Comparison of ENCODE assay signal across 1 cellular context in the genomic region with DNA sequence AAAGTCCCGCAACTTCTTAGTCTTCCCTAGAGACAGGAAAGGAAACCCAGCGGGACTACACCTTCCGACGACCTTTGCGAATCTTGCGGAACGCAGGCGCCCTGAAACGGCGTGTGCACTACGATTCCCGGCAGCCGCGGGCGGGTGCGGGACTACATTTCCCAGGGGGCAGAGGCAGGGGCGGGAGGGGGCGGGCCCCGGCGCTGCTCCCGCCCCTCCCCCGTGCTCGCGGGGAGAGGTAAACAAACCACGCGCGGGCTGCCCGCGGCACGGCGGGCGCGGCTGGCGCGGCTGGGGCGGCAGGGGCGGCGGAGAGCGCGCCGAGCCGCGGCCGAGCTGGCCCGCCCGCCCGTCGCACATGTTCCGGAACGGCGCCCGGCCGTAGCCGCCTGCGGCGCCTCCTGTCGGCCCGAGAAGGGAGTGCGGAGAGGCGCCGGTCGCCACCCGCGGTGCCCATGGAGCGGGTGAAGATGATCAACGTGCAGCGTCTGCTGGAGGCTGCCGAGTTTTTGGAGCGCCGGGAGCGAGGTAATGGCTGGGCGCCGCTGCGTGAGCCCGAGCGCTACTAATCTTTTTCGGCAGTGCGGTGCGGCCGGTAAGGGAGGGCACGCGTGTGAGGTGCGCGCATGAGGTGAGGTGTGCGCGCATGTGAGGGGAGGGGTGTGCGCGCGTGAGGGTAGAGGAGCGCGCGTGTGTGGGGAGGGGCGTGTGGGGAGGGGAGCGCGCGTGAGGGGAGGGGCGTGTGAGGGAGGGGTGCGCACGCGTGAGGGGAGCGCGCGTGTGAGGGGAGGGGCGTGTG.
A peak's percentile ranks its signal among the peaks of the same experiment; 100 is the strongest.
TF ChIP-seq lines count a peak whose summit lies in the region.

No MANE protein-coding gene starts in this region.

TF ChIP-seq in HepG2, 621 proteins besides CTCF, POLR2A, EP300 and RAD21 (continued from another document and continues in another):
- peak; percentile 64; the same call in 1 of the 2 replicates for TF ChIP-seq AHR (CRISPR knock-in tag; IDR thresholded peaks at IDR 0.05)
- TF ChIP-seq ZNF20 (CRISPR knock-in tag; IDR thresholded peaks at IDR 0.05), result no peak
- no peak for TF ChIP-seq MAFG (CRISPR knock-in tag; IDR thresholded peaks at IDR 0.05)
- no peak for TF ChIP-seq FOXJ3 (CRISPR knock-in tag; IDR thresholded peaks at IDR 0.05; ENCODE audit: borderline replicate concordance)
- TF ChIP-seq MED13 (CRISPR knock-in tag; IDR thresholded peaks at IDR 0.05), result no peak
- no peak for TF ChIP-seq TCF12 (IDR thresholded peaks at IDR 0.05)
- TF ChIP-seq TCF12 (CRISPR knock-in tag; IDR thresholded peaks at IDR 0.05), result no peak
- 0 out of 2 replicates have a peak, but pooled peaks have one; percentile 44 for TF ChIP-seq ZNF468 (CRISPR knock-in tag; IDR thresholded peaks at IDR 0.05)
- TF ChIP-seq MAX (IDR thresholded peaks at IDR 0.05), result no peak; the same call in 1 of the 2 replicates
- TF ChIP-seq ZHX1 (CRISPR knock-in tag; IDR thresholded peaks at IDR 0.05; ENCODE audit: low read depth), result 0 out of 2 replicates have a peak, but pooled peaks have one; percentile 54
- TF ChIP-seq HNF1B (CRISPR knock-in tag; IDR thresholded peaks at IDR 0.05), result no peak
- peak; percentile 15; the same call in 1 of the 2 replicates for TF ChIP-seq DMAP1 (CRISPR knock-in tag; IDR thresholded peaks at IDR 0.05)
- TF ChIP-seq SAP130 (CRISPR knock-in tag; IDR thresholded peaks at IDR 0.05; ENCODE audit: low read depth), result no peak; the same call in 1 of the 2 replicates
- peak; percentile 44; the same call in 1 of the 2 replicates for TF ChIP-seq CCDC6 (CRISPR knock-in tag; IDR thresholded peaks at IDR 0.05)
- no peak for TF ChIP-seq ZBTB3 (CRISPR knock-in tag; IDR thresholded peaks at IDR 0.05; ENCODE audit: borderline replicate concordance, low read depth)
- no peak for TF ChIP-seq FOSL1 (CRISPR knock-in tag; IDR thresholded peaks at IDR 0.05; ENCODE audit: borderline replicate concordance)
- no peak for TF ChIP-seq ZNF674 (CRISPR knock-in tag; IDR thresholded peaks at IDR 0.05; ENCODE audit: low read depth)
- TF ChIP-seq HDAC2 (CRISPR knock-in tag; IDR thresholded peaks at IDR 0.05), result no peak
- no peak for TF ChIP-seq SNRNP70 (IDR thresholded peaks at IDR 0.05; ENCODE audit: low read depth, low read length)
- TF ChIP-seq PCBP2 (optimal IDR thresholded peaks at IDR 0.05; ENCODE audit: low read depth, low read length, poor library complexity, severe bottlenecking), result no peak
- no peak for TF ChIP-seq BCLAF1 (IDR thresholded peaks at IDR 0.05)
- TF ChIP-seq ZNF839 (CRISPR knock-in tag; IDR thresholded peaks at IDR 0.05; ENCODE audit: borderline replicate concordance), result no peak
- TF ChIP-seq ELF1 (CRISPR knock-in tag; IDR thresholded peaks at IDR 0.05), result peak; percentile 84
- no peak for TF ChIP-seq ZFP1 (CRISPR knock-in tag; IDR thresholded peaks at IDR 0.05)
- TF ChIP-seq, protein P1, sequence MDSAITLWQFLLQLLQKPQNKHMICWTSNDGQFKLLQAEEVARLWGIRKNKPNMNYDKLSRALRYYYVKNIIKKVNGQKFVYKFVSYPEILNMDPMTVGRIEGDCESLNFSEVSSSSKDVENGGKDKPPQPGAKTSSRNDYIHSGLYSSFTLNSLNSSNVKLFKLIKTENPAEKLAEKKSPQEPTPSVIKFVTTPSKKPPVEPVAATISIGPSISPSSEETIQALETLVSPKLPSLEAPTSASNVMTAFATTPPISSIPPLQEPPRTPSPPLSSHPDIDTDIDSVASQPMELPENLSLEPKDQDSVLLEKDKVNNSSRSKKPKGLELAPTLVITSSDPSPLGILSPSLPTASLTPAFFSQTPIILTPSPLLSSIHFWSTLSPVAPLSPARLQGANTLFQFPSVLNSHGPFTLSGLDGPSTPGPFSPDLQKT (CRISPR knock-in tag; IDR thresholded peaks at IDR 0.05; ENCODE audit: borderline replicate concordance), result no peak
- no peak for TF ChIP-seq MYC (CRISPR knock-in tag; IDR thresholded peaks at IDR 0.05; ENCODE audit: borderline replicate concordance)
- no peak for TF ChIP-seq PHF20 (CRISPR knock-in tag; IDR thresholded peaks at IDR 0.05)
- no peak for TF ChIP-seq ZNF12 (CRISPR knock-in tag; IDR thresholded peaks at IDR 0.05)
- TF ChIP-seq MIER3 (CRISPR knock-in tag; IDR thresholded peaks at IDR 0.05; ENCODE audit: borderline replicate concordance), result no peak
- TF ChIP-seq HNF4G (IDR thresholded peaks at IDR 0.05; ENCODE audit: borderline replicate concordance, low read depth, low read length), result no peak
- TF ChIP-seq HNF4G (CRISPR knock-in tag; IDR thresholded peaks at IDR 0.05; ENCODE audit: borderline replicate concordance, low read depth), result no peak
- TF ChIP-seq AGO1 (IDR thresholded peaks at IDR 0.05; ENCODE audit: low read depth, low read length, poor library complexity, severe bottlenecking), result no peak
- TF ChIP-seq HDAC6 (IDR thresholded peaks at IDR 0.05; ENCODE audit: low read depth, low read length), result no peak
- no peak for TF ChIP-seq ZFP36 (IDR thresholded peaks at IDR 0.05; ENCODE audit: borderline replicate concordance, low read depth, low read length, partially characterized antibody)
- no peak for TF ChIP-seq WIZ (CRISPR knock-in tag; IDR thresholded peaks at IDR 0.05)
- no peak for TF ChIP-seq CENPX (CRISPR knock-in tag; IDR thresholded peaks at IDR 0.05)
- no peak for TF ChIP-seq CREB3 (CRISPR knock-in tag; IDR thresholded peaks at IDR 0.05)
- TF ChIP-seq, protein P2, sequence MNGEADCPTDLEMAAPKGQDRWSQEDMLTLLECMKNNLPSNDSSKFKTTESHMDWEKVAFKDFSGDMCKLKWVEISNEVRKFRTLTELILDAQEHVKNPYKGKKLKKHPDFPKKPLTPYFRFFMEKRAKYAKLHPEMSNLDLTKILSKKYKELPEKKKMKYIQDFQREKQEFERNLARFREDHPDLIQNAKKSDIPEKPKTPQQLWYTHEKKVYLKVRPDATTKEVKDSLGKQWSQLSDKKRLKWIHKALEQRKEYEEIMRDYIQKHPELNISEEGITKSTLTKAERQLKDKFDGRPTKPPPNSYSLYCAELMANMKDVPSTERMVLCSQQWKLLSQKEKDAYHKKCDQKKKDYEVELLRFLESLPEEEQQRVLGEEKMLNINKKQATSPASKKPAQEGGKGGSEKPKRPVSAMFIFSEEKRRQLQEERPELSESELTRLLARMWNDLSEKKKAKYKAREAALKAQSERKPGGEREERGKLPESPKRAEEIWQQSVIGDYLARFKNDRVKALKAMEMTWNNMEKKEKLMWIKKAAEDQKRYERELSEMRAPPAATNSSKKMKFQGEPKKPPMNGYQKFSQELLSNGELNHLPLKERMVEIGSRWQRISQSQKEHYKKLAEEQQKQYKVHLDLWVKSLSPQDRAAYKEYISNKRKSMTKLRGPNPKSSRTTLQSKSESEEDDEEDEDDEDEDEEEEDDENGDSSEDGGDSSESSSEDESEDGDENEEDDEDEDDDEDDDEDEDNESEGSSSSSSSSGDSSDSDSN (CRISPR knock-in tag; IDR thresholded peaks at IDR 0.05), result peak; percentile 50
- TF ChIP-seq PPARG (CRISPR knock-in tag; conservative IDR thresholded peaks at IDR 0.05), result no peak
- TF ChIP-seq, protein P3, sequence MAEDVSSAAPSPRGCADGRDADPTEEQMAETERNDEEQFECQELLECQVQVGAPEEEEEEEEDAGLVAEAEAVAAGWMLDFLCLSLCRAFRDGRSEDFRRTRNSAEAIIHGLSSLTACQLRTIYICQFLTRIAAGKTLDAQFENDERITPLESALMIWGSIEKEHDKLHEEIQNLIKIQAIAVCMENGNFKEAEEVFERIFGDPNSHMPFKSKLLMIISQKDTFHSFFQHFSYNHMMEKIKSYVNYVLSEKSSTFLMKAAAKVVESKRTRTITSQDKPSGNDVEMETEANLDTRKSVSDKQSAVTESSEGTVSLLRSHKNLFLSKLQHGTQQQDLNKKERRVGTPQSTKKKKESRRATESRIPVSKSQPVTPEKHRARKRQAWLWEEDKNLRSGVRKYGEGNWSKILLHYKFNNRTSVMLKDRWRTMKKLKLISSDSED (CRISPR knock-in tag; IDR thresholded peaks at IDR 0.05), result 0 out of 2 replicates have a peak, but pooled peaks have one; percentile 47
- TF ChIP-seq ZNF207 (IDR thresholded peaks at IDR 0.05; ENCODE audit: borderline replicate concordance), result no peak
- TF ChIP-seq ZNF629 (CRISPR knock-in tag; conservative IDR thresholded peaks at IDR 0.05), result no peak
- no peak for TF ChIP-seq RBM22 (optimal IDR thresholded peaks at IDR 0.05; ENCODE audit: low read length)
- TF ChIP-seq CAMTA2 (CRISPR knock-in tag; IDR thresholded peaks at IDR 0.05; ENCODE audit: borderline replicate concordance), result no peak
- TF ChIP-seq ZNF44 (CRISPR knock-in tag; IDR thresholded peaks at IDR 0.05), result no peak
- peak; percentile 59; the same call in 1 of the 2 replicates for TF ChIP-seq ZSCAN31 (CRISPR knock-in tag; IDR thresholded peaks at IDR 0.05; ENCODE audit: low read depth)
- no peak for TF ChIP-seq ZKSCAN8 (CRISPR knock-in tag; IDR thresholded peaks at IDR 0.05; ENCODE audit: borderline replicate concordance)
- no peak for TF ChIP-seq ZBTB39 (CRISPR knock-in tag; IDR thresholded peaks at IDR 0.05)
